In genomic region chr1:227043755-227044154, GRCh38 we compare ENCODE assay signal across 22 cellular contexts.
DNase-seq lines count a peak whose midpoint lies in the region; ATAC-seq and TF ChIP-seq lines count a peak whose summit lies in the region.
"Had no signal": no experiment of that assay in that cellular context is flagged by ENCODE, and none has a peak within 500 bp of the region (broad histone marks: within the 10 kb centered on the region; RNA-seq: fewer than 3 reads in every experiment).

No MANE protein-coding gene starts in this region.

- H3K36me3 Mint-ChIP-seq in stimulated activated naive B cell treated with anti-CD40 and anti-IgM and Interleukin-4, amounts not matched to agents 10 μg/mL and 1 μg/mL and 100 μg/mL, for 72 hours = no peaks in the 10 kb centered on the region
- peaks cover 53% of the 10 kb centered on the region for H3K36me3 Mint-ChIP-seq in nephron progenitor cell (ENCODE audit: low read depth)
- no peaks in the 10 kb centered on the region for H3K36me3 Mint-ChIP-seq in effector memory CD8-positive, alpha-beta T cell (ENCODE audit: insufficient read depth)
- H3K36me3 Mint-ChIP-seq: activated naive CD4-positive, alpha-beta T cell treated with anti-CD3 and anti-CD28 coated beads, Interleukin-2, amount 50 U/mL, for 72 hours; memory B cell had no signal

- H3K4me3 Mint-ChIP-seq in stimulated activated naive B cell treated with anti-CD40 and anti-IgM and Interleukin-4, amounts not matched to agents 10 μg/mL and 1 μg/mL and 100 μg/mL, for 72 hours = no peak overlapping the region
- H3K4me3 Mint-ChIP-seq in nephron progenitor cell = no peak overlapping the region
- no peak overlapping the region for H3K4me3 Mint-ChIP-seq in effector memory CD8-positive, alpha-beta T cell
- H3K4me3 Mint-ChIP-seq: activated T-cell treated with anti-CD3 and anti-CD28 coated beads, Interleukin-2, amount 50 U/mL, for 24 hours; memory B cell; neural crest cell had no signal

- CTCF ChIA-PET in SK-N-SH (lab: Yijun Ruan, JAX) = no interaction called here

- H3K9me3 ChIP-seq in GM23248 (ENCODE audit: low read depth) = no peaks in the 10 kb centered on the region
- H3K9me3 ChIP-seq in osteoblast (ENCODE audit: low read depth, low read length) = no peaks in the 10 kb centered on the region
- no peaks in the 10 kb centered on the region for H3K9me3 ChIP-seq in SK-N-SH
- H3K9me3 ChIP-seq: thoracic aorta had no signal

- H3K9me2 ChIP-seq in GM23248 (ENCODE audit: insufficient read depth) = no peaks in the 10 kb centered on the region
- H3K9me2 ChIP-seq in SK-N-SH = no peaks in the 10 kb centered on the region

- DNase-seq in GM23248 = peak; percentile 32
- DNase-seq in RKO (ENCODE audit: low spot score) = peak; percentile 40
- peak; percentile 45 for DNase-seq in epithelial cell of esophagus (ENCODE audit: low read depth)
- DNase-seq in osteoblast (ENCODE audit: insufficient read length, low spot score, missing footprints) = peak; percentile 42
- no peak for DNase-seq in stimulated activated naive B cell treated with anti-CD40 and anti-IgM and Interleukin-4, amounts not matched to agents 10 μg/mL and 1 μg/mL and 100 μg/mL, for 72 hours
- no peak for DNase-seq in nephron progenitor cell
- DNase-seq in effector memory CD8-positive, alpha-beta T cell = no peak
- DNase-seq in SK-N-SH = no peak
- DNase-seq: activated T-cell treated with anti-CD3 and anti-CD28 coated beads, Interleukin-2, amount 50 U/mL, for 24 hours; caudate nucleus; DND-41; effector memory CD4-positive, alpha-beta T cell; glutamatergic neuron; GOT3; stimulated activated CD4-positive, alpha-beta T cell treated with anti-CD3 and anti-CD28 coated beads, Interleukin-1b, Interleukin-23, amount 100 ng/mL, for 48 hours; T-helper 9 cell had no signal

- H3K27ac Mint-ChIP-seq in stimulated activated naive B cell treated with anti-CD40 and anti-IgM and Interleukin-4, amounts not matched to agents 10 μg/mL and 1 μg/mL and 100 μg/mL, for 72 hours = no peak overlapping the region
- no peak overlapping the region for H3K27ac Mint-ChIP-seq in nephron progenitor cell
- no peak overlapping the region for H3K27ac Mint-ChIP-seq in effector memory CD8-positive, alpha-beta T cell
- H3K27ac Mint-ChIP-seq: activated naive CD4-positive, alpha-beta T cell treated with anti-CD3 and anti-CD28 coated beads, Interleukin-2, amount 50 U/mL, for 72 hours; activated T-cell treated with anti-CD3 and anti-CD28 coated beads, Interleukin-2, amount 50 U/mL, for 24 hours; memory B cell had no signal

- H3K4me2 ChIP-seq in GM23248 (ENCODE audit: unreplicated experiment) (no peak overlapping the region), osteoblast (ENCODE audit: insufficient read depth, low read length) (no peak overlapping the region), SK-N-SH (no peak overlapping the region)

- no peaks in the 10 kb centered on the region for H3K79me2 ChIP-seq in GM23248 (ENCODE audit: insufficient read depth)
- no peaks in the 10 kb centered on the region for H3K79me2 ChIP-seq in osteoblast (ENCODE audit: insufficient read depth, low read length)
- H3K79me2 ChIP-seq in SK-N-SH (ENCODE audit: insufficient read depth) = no peaks in the 10 kb centered on the region

- H4K20me1 ChIP-seq in GM23248 (ENCODE audit: insufficient read depth) (no peaks in the 10 kb centered on the region), osteoblast (ENCODE audit: insufficient read depth, low read length) (no peaks in the 10 kb centered on the region), SK-N-SH (ENCODE audit: insufficient read depth) (no peaks in the 10 kb centered on the region)

- peaks cover 34% of the 10 kb centered on the region for H3K36me3 ChIP-seq in GM23248 (ENCODE audit: low read depth)
- H3K36me3 ChIP-seq in osteoblast (ENCODE audit: insufficient read depth, low read length) = no peaks in the 10 kb centered on the region
- peaks cover 49 to 55% of the 10 kb centered on the region in 2 experiments for H3K36me3 ChIP-seq in SK-N-SH (replicated peaks in 1 of 2; ENCODE audit: control insufficient read depth in 1 of 2, insufficient read depth in 2 of 2, low read length in 1 of 2)
- H3K36me3 ChIP-seq: thoracic aorta had no signal

- H3K9ac ChIP-seq in GM23248 (no peak overlapping the region), SK-N-SH (no peak overlapping the region)

- no peak for TF ChIP-seq RAD21 in SK-N-SH (IDR thresholded peaks at IDR 0.05; ENCODE audit: low read length)

- H3K4me1 Mint-ChIP-seq in stimulated activated naive B cell treated with anti-CD40 and anti-IgM and Interleukin-4, amounts not matched to agents 10 μg/mL and 1 μg/mL and 100 μg/mL, for 72 hours = no peaks in the 10 kb centered on the region
- H3K4me1 Mint-ChIP-seq in nephron progenitor cell = no peaks in the 10 kb centered on the region
- no peaks in the 10 kb centered on the region for H3K4me1 Mint-ChIP-seq in effector memory CD8-positive, alpha-beta T cell (ENCODE audit: low read depth in 2 of 2)
- H3K4me1 Mint-ChIP-seq: memory B cell, neural crest cell had no signal

- ATAC-seq in stimulated activated naive B cell treated with anti-CD40 and anti-IgM and Interleukin-4, amounts not matched to agents 10 μg/mL and 1 μg/mL and 100 μg/mL, for 72 hours (replicated peaks) = no peak
- no peak for ATAC-seq in effector memory CD8-positive, alpha-beta T cell (replicated peaks)
- ATAC-seq: activated naive CD4-positive, alpha-beta T cell treated with anti-CD3 and anti-CD28 coated beads, Interleukin-2, amount 50 U/mL, for 72 hours; Right ventricle myocardium inferior had no signal

- H3K27me3 ChIP-seq in GM23248 (replicated peaks; ENCODE audit: insufficient read depth) (no peaks in the 10 kb centered on the region), osteoblast (ENCODE audit: insufficient read depth, low read length) (no peaks in the 10 kb centered on the region), SK-N-SH (ENCODE audit: insufficient read depth) (no peaks in the 10 kb centered on the region)

- H3K9me3 Mint-ChIP-seq in stimulated activated naive B cell treated with anti-CD40 and anti-IgM and Interleukin-4, amounts not matched to agents 10 μg/mL and 1 μg/mL and 100 μg/mL, for 72 hours = no peaks in the 10 kb centered on the region
- H3K9me3 Mint-ChIP-seq in nephron progenitor cell = no peaks in the 10 kb centered on the region
- no peaks in the 10 kb centered on the region for H3K9me3 Mint-ChIP-seq in effector memory CD8-positive, alpha-beta T cell
- H3K9me3 Mint-ChIP-seq: activated T-cell treated with anti-CD3 and anti-CD28 coated beads, Interleukin-2, amount 50 U/mL, for 24 hours had no signal

- no peak overlapping the region for H2AFZ ChIP-seq in GM23248
- no peak overlapping the region for H2AFZ ChIP-seq in osteoblast (ENCODE audit: low read length)
- no peak overlapping the region for H2AFZ ChIP-seq in SK-N-SH (ENCODE audit: low read depth)

- H3K4me3 ChIP-seq in GM23248 = no peak overlapping the region
- no peak overlapping the region for H3K4me3 ChIP-seq in epithelial cell of esophagus (ENCODE audit: low read length)
- H3K4me3 ChIP-seq in osteoblast (ENCODE audit: insufficient read depth, low read length) = no peak overlapping the region
- no peak overlapping the region for H3K4me3 ChIP-seq in SK-N-SH (ENCODE audit: low read depth in 2 of 2, low read length in 1 of 2)
- H3K4me3 ChIP-seq: thoracic aorta had no signal

- no peak overlapping the region for H3K27ac ChIP-seq in GM23248
- no peak overlapping the region for H3K27ac ChIP-seq in osteoblast (ENCODE audit: low read depth, low read length)
- H3K27ac ChIP-seq in SK-N-SH (ENCODE audit: low read depth in 2 of 2, low read length in 1 of 2) = no peak overlapping the region
- H3K27ac ChIP-seq: C4-2B, thoracic aorta had no signal

- WGBS in GM23248 (ENCODE audit: low coverage in 1 of 2, low lambda C conversion rate in 2 of 2, missing lambda C conversion rate in 2 of 2), 2 experiments = 87 to 89% methylated on average over 5 of the region's 5 CpGs
- WGBS in SK-N-SH (ENCODE audit: low lambda C conversion rate) = 90% methylated on average over 5 of the region's 5 CpGs

- no peaks in the 10 kb centered on the region for H3K4me1 ChIP-seq in GM23248 (ENCODE audit: insufficient read depth)
- no peaks in the 10 kb centered on the region for H3K4me1 ChIP-seq in osteoblast (ENCODE audit: insufficient read depth, low read length)
- H3K4me1 ChIP-seq in SK-N-SH (ENCODE audit: control insufficient read depth in 1 of 2, insufficient read depth in 2 of 2, low read depth in 1 of 2, low read length in 1 of 2) = no peaks in the 10 kb centered on the region; a peak in 1 of 4 replicates

- TF ChIP-seq EP300 in SK-N-SH (IDR thresholded peaks at IDR 0.05; ENCODE audit: borderline replicate concordance in 1 of 2, low read depth in 1 of 2, low read length in 1 of 2) = no peak

- in situ Hi-C loops in GM23248 (cut with MboI) = no loop called here

- H3K27me3 Mint-ChIP-seq in stimulated activated naive B cell treated with anti-CD40 and anti-IgM and Interleukin-4, amounts not matched to agents 10 μg/mL and 1 μg/mL and 100 μg/mL, for 72 hours = peaks cover 0 to 6% of the 10 kb centered on the region in 2 donors
- no peaks in the 10 kb centered on the region for H3K27me3 Mint-ChIP-seq in nephron progenitor cell (ENCODE audit: low read depth, poor library complexity)
- peaks cover 43 to 61% of the 10 kb centered on the region in 2 donors for H3K27me3 Mint-ChIP-seq in effector memory CD8-positive, alpha-beta T cell

- TF ChIP-seq CTCF in epithelial cell of esophagus (IDR thresholded peaks at IDR 0.05; ENCODE audit: insufficient read depth, low read depth, low read length, missing control alignments) (no peak), osteoblast (IDR thresholded peaks at IDR 0.05; ENCODE audit: extremely low read depth, low read depth, low read length) (no peak), nephron progenitor cell (IDR thresholded peaks at IDR 0.05) (no peak), SK-N-SH (IDR thresholded peaks at IDR 0.05) (no peak)

- peaks cover 3% of the 10 kb centered on the region; the same call in 1 of the 2 replicates for H3F3A ChIP-seq in GM23248 (ENCODE audit: insufficient read depth)
- no peaks in the 10 kb centered on the region for H3F3A ChIP-seq in SK-N-SH (replicated peaks; ENCODE audit: insufficient read depth)

- POLR2A ChIA-PET in SK-N-SH (lab: Yijun Ruan, JAX) = no interaction called here

TF ChIP-seq in SK-N-SH, 30 proteins besides CTCF, POLR2A, EP300 and RAD21 (continues in another document):
- TF ChIP-seq GATA2 (CRISPR knock-in tag; IDR thresholded peaks at IDR 0.05) = no peak
- no peak for TF ChIP-seq FOXJ3 (CRISPR knock-in tag; IDR thresholded peaks at IDR 0.05)
- no peak for TF ChIP-seq TEAD4 (IDR thresholded peaks at IDR 0.05; ENCODE audit: borderline replicate concordance, insufficient read depth)
- TF ChIP-seq SMC3 (IDR thresholded peaks at IDR 0.05; ENCODE audit: low read depth, low read length) = no peak
- no peak for TF ChIP-seq SIN3A (IDR thresholded peaks at IDR 0.05; ENCODE audit: borderline replicate concordance, low read depth, low read length)

Comparison
In these comparisons a context has a peak if more than half of its experiments do, and no peak if none do; other contexts are left out.
1. DNase-seq: peak in GM23248 (single experiment), RKO (single experiment), epithelial cell of esophagus (single experiment) and osteoblast (single experiment); none in stimulated activated naive B cell treated with anti-CD40 and anti-IgM and Interleukin-4, amounts not matched to agents 10 μg/mL and 1 μg/mL and 100 μg/mL, for 72 hours (single experiment), nephron progenitor cell (single experiment), effector memory CD8-positive, alpha-beta T cell (0 of 3) and SK-N-SH (single experiment).